ENCODE assay signal across 8 cellular contexts in genomic region chr17:72119963-72120877, GRCh38. TPM values are rescaled to one million over a fixed set of nuclear protein-coding genes. Genes with fewer than 3 reads are reported as not detected.
DNase-seq lines count a peak whose midpoint lies in the region; ATAC-seq and TF ChIP-seq lines count a peak whose summit lies in the region.

No MANE protein-coding gene starts in this region.

- TF ChIP-seq CTCF in GM12864 (IDR thresholded peaks at IDR 0.05; ENCODE audit: low read depth, low read length, missing control alignments): no peak

- H3K4me1 ChIP-seq in subcutaneous abdominal adipose tissue (ENCODE audit: control insufficient read depth in 5 of 5, insufficient read depth in 5 of 5, low read length in 5 of 5): peaks cover 0 to 68% (median 62%) of the 10 kb centered on the region in 5 donors

- peaks cover 32 to 60% (median 43%) of the 10 kb centered on the region in 5 donors for H3K27me3 ChIP-seq in subcutaneous abdominal adipose tissue (ENCODE audit: control insufficient read depth in 5 of 5, insufficient read depth in 4 of 5, low read length in 5 of 5)

- peak overlapping the region in 1 of 5 donors; percentile 41 for H3K9ac ChIP-seq in subcutaneous abdominal adipose tissue (ENCODE audit: low read length in 5 of 5)

- ATAC-seq in HG03095 (IDR thresholded peaks at IDR 0.05; ENCODE audit: unreplicated experiment): no peak

- no peak for DNase-seq in GM12864 (ENCODE audit: low read depth)
- DNase-seq in M059J (ENCODE audit: low read depth): peak; percentile 81
- DNase-seq in astrocyte of the hippocampus (ENCODE audit: low read depth, low spot score): peak; percentile 84
- no peak for DNase-seq in NCI-H2081 treated with DMSO at 0.1 percent for 48 hours (lab: John Stamatoyannopoulos, UW)
- no peak for DNase-seq in stimulated activated CD8-positive, alpha-beta memory T cell treated with anti-CD3 and anti-CD28 coated beads, Interleukin-4, amount 100 ng/mL, for 48 hours

- H3K9me3 ChIP-seq in iPS-18c (ENCODE audit: control insufficient read depth, insufficient read depth, low read length): no peaks in the 10 kb centered on the region
- H3K9me3 ChIP-seq in subcutaneous abdominal adipose tissue (ENCODE audit: control insufficient read depth in 5 of 5, low read length in 5 of 5): no peaks in the 10 kb centered on the region

- peak overlapping the region; percentile 35 for H3K4me3 ChIP-seq in GM12864 (ENCODE audit: low read depth, low read length)
- peak overlapping the region; percentile 74 for H3K4me3 ChIP-seq in iPS-18c (ENCODE audit: insufficient read depth, low read depth, low read length)
- peak overlapping the region; percentile 65 to 81 (median 74) for H3K4me3 ChIP-seq in subcutaneous abdominal adipose tissue (ENCODE audit: low read depth in 1 of 5, low read length in 5 of 5)

- H3K27ac ChIP-seq in subcutaneous abdominal adipose tissue (ENCODE audit: low read depth, low read length): peak overlapping the region; percentile 60

- peaks cover 0 to 2% (median 0%) of the 10 kb centered on the region in 5 donors for H3K36me3 ChIP-seq in subcutaneous abdominal adipose tissue (ENCODE audit: control insufficient read depth in 5 of 5, insufficient read depth in 5 of 5, low read length in 5 of 5)

RNA-seq across cellular contexts. Expression of gene SOX9, which starts 0.6 kb away (rescaled TPM):
- total RNA-seq in M059J (2014; rRNA removed; shearing (Covaris generic)): 16.9 and 24.3 TPM in 2 replicates

Comparison
In these comparisons a context has a peak if more than half of its experiments do, and no peak if none do; other contexts are left out.
1. DNase-seq: peak in M059J (single experiment) and astrocyte of the hippocampus (single experiment); none in GM12864 (single experiment), NCI-H2081 treated with DMSO at 0.1 percent for 48 hours (single experiment) and stimulated activated CD8-positive, alpha-beta memory T cell treated with anti-CD3 and anti-CD28 coated beads, Interleukin-4, amount 100 ng/mL, for 48 hours (single experiment).
2. Peak in every context shown above with its lines, with median percentiles within 50 percentile points of each other: H3K4me3 ChIP-seq.